In the genomic region with DNA sequence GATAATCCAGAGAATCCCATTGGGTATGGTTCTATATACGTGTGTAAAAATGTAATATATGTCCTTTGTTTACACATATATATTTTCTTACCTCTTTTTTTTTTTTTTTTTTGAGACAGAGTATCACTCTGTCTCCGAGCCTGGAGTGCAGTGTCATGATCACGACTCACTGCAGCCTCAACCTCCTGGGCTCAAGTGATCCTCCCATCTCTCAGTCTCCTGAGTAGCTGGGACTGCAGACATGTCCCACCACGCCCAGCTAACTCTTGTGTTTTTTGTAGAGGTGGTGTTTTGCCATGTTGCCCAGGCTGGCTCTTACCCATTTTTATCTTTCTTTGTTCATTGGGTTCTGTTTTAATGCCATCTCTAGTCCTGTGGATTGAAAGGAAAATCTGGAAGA, we compare ENCODE assay signal across 10 cellular contexts. TPM values are rescaled to one million over a fixed set of nuclear protein-coding genes. Genes with fewer than 3 reads are reported as not detected.
DNase-seq lines count a peak whose midpoint lies in the region; ATAC-seq lines count a peak whose summit lies in the region.
"Had no signal": no experiment of that assay in that cellular context is flagged by ENCODE, and none has a peak within 500 bp of the region (broad histone marks: within the 10 kb centered on the region; RNA-seq: fewer than 3 reads in every experiment).

No MANE protein-coding gene starts in this region.

- H3K9me3 Mint-ChIP-seq in CD4-positive, CD25-positive, alpha-beta regulatory T cell: no peaks in the 10 kb centered on the region
- no peaks in the 10 kb centered on the region for H3K9me3 Mint-ChIP-seq in activated naive CD8-positive, alpha-beta T cell treated with anti-CD3 and anti-CD28 coated beads, Interleukin-2, amount 50 U/mL, for 24 hours
- no peaks in the 10 kb centered on the region for H3K9me3 Mint-ChIP-seq in naive thymus-derived CD4-positive, alpha-beta T cell

- intact Hi-C loops in naive thymus-derived CD4-positive, alpha-beta T cell (cut with micrococcal nuclease): loop anchor here (5.0 kb wide), 3 partner anchors 69 to 99 kb away; partner anchors contain the start of gene SPEN (in 1 of the 2)

- H3K4me3 Mint-ChIP-seq in CD4-positive, CD25-positive, alpha-beta regulatory T cell: peak overlapping the region in 3 of 4 donors; percentile 52 to 76 (median 62)
- peak overlapping the region; percentile 43 for H3K4me3 Mint-ChIP-seq in activated naive CD8-positive, alpha-beta T cell treated with anti-CD3 and anti-CD28 coated beads, Interleukin-2, amount 50 U/mL, for 24 hours
- peak overlapping the region in 7 of 10 donors; percentile 25 to 80 (median 72) for H3K4me3 Mint-ChIP-seq in naive thymus-derived CD4-positive, alpha-beta T cell

- peaks cover 71% of the 10 kb centered on the region for H3K36me3 ChIP-seq in CD4-positive, CD25-positive, alpha-beta regulatory T cell (ENCODE audit: control insufficient read depth, insufficient read depth, low read length)
- H3K36me3 ChIP-seq in naive thymus-derived CD4-positive, alpha-beta T cell (ENCODE audit: control insufficient read depth in 2 of 3, insufficient read depth in 3 of 3, low read length in 3 of 3): peaks cover 7 to 50% (median 17%) of the 10 kb centered on the region in 3 experiments

- ATAC-seq in CD4-positive, CD25-positive, alpha-beta regulatory T cell (ENCODE audit: low read depth in 2 of 2): no peak
- ATAC-seq in activated naive CD8-positive, alpha-beta T cell treated with anti-CD3 and anti-CD28 coated beads, Interleukin-2, amount 50 U/mL, for 24 hours: no peak
- ATAC-seq in naive thymus-derived CD4-positive, alpha-beta T cell: no peak
- ATAC-seq in GM18498 (IDR thresholded peaks at IDR 0.05; ENCODE audit: unreplicated experiment): no peak

- no peaks in the 10 kb centered on the region for H3K27me3 Mint-ChIP-seq in CD4-positive, CD25-positive, alpha-beta regulatory T cell
- no peaks in the 10 kb centered on the region for H3K27me3 Mint-ChIP-seq in activated naive CD8-positive, alpha-beta T cell treated with anti-CD3 and anti-CD28 coated beads, Interleukin-2, amount 50 U/mL, for 24 hours
- H3K27me3 Mint-ChIP-seq in naive thymus-derived CD4-positive, alpha-beta T cell: no peaks in the 10 kb centered on the region

- no peaks in the 10 kb centered on the region for H3K27me3 ChIP-seq in CD4-positive, CD25-positive, alpha-beta regulatory T cell (ENCODE audit: control insufficient read depth, insufficient read depth, low read length)
- no peaks in the 10 kb centered on the region for H3K27me3 ChIP-seq in naive thymus-derived CD4-positive, alpha-beta T cell (ENCODE audit: control insufficient read depth in 2 of 2, insufficient read depth in 2 of 2, low read length in 2 of 2)

- POLR2A ChIA-PET in naive thymus-derived CD4-positive, alpha-beta T cell (lab: Charles Lee): interaction anchor here (1.2 kb wide), 2 partner anchors 10 to 81 kb away, joined by 4 read pairs; no protein-coding TSS in a partner anchor

- H3K36me3 Mint-ChIP-seq in CD4-positive, CD25-positive, alpha-beta regulatory T cell: peaks cover 39% of the 10 kb centered on the region
- H3K36me3 Mint-ChIP-seq in activated naive CD8-positive, alpha-beta T cell treated with anti-CD3 and anti-CD28 coated beads, Interleukin-2, amount 50 U/mL, for 24 hours (ENCODE audit: low read depth): peaks cover 71% of the 10 kb centered on the region
- H3K36me3 Mint-ChIP-seq in naive thymus-derived CD4-positive, alpha-beta T cell: peaks cover 0 to 53% (median 31%) of the 10 kb centered on the region in 5 donors

- CTCF ChIA-PET in naive thymus-derived CD4-positive, alpha-beta T cell (lab: Charles Lee): interaction anchor here (3.8 kb wide), 1 partner anchor 101 kb away, joined by 11 read pairs; no protein-coding TSS in a partner anchor

- DNase-seq in CD4-positive, CD25-positive, alpha-beta regulatory T cell: no peak
- DNase-seq in HS-5 (ENCODE audit: low read depth): peak; percentile 20
- no peak for DNase-seq in activated naive CD8-positive, alpha-beta T cell treated with anti-CD3 and anti-CD28 coated beads, Interleukin-2, amount 50 U/mL, for 24 hours
- no peak for DNase-seq in naive thymus-derived CD4-positive, alpha-beta T cell
- DNase-seq in SK-N-DZ (ENCODE audit: low spot score): no peak
- no peak for DNase-seq in germinal center (ENCODE audit: low spot score)
- no peak for DNase-seq in HPDE6-E6E7 (ENCODE audit: extremely low spot score)
- DNase-seq: activated effector memory CD4-positive, alpha-beta T cell treated with anti-CD3 and anti-CD28 coated beads, Interleukin-2, amount 50 U/mL, for 16 hours; GF-D8 had no signal

- H3K27ac Mint-ChIP-seq in CD4-positive, CD25-positive, alpha-beta regulatory T cell: peak overlapping the region; percentile 40 to 91 (median 82)
- H3K27ac Mint-ChIP-seq in activated naive CD8-positive, alpha-beta T cell treated with anti-CD3 and anti-CD28 coated beads, Interleukin-2, amount 50 U/mL, for 24 hours: peak overlapping the region; percentile 74
- H3K27ac Mint-ChIP-seq in naive thymus-derived CD4-positive, alpha-beta T cell: peak overlapping the region; percentile 38 to 89 (median 78)

- no peaks in the 10 kb centered on the region for H3K9me3 ChIP-seq in CD4-positive, CD25-positive, alpha-beta regulatory T cell (ENCODE audit: control insufficient read depth in 2 of 2, low read length in 2 of 2)
- H3K9me3 ChIP-seq in naive thymus-derived CD4-positive, alpha-beta T cell (ENCODE audit: control insufficient read depth in 2 of 3, low read length in 3 of 3): no peaks in the 10 kb centered on the region

- no peak overlapping the region for H3K27ac ChIP-seq in CD4-positive, CD25-positive, alpha-beta regulatory T cell (ENCODE audit: insufficient read depth, low read length, poor library complexity, severe bottlenecking)
- H3K27ac ChIP-seq in naive thymus-derived CD4-positive, alpha-beta T cell (ENCODE audit: low read depth, low read length): peak overlapping the region; percentile 43

- peak overlapping the region; percentile 55 for H3K4me3 ChIP-seq in CD4-positive, CD25-positive, alpha-beta regulatory T cell (ENCODE audit: low read depth, low read length)
- no peak overlapping the region for H3K4me3 ChIP-seq in naive thymus-derived CD4-positive, alpha-beta T cell (ENCODE audit: low read length)

- peaks cover 9% of the 10 kb centered on the region for H3K4me1 ChIP-seq in CD4-positive, CD25-positive, alpha-beta regulatory T cell (ENCODE audit: control insufficient read depth, insufficient read depth, low read length, poor library complexity, severe bottlenecking)
- peaks cover 10 to 22% of the 10 kb centered on the region in 2 donors for H3K4me1 ChIP-seq in naive thymus-derived CD4-positive, alpha-beta T cell (ENCODE audit: control insufficient read depth in 2 of 2, insufficient read depth in 2 of 2, low read length in 2 of 2)

- H3K4me1 Mint-ChIP-seq in CD4-positive, CD25-positive, alpha-beta regulatory T cell: peaks cover 19 to 47% (median 33%) of the 10 kb centered on the region in 4 donors
- H3K4me1 Mint-ChIP-seq in activated naive CD8-positive, alpha-beta T cell treated with anti-CD3 and anti-CD28 coated beads, Interleukin-2, amount 50 U/mL, for 24 hours: peaks cover 60% of the 10 kb centered on the region
- H3K4me1 Mint-ChIP-seq in naive thymus-derived CD4-positive, alpha-beta T cell: peaks cover 9 to 47% (median 31%) of the 10 kb centered on the region in 7 donors

RNA-seq across cellular contexts. Expression of gene ZBTB17, which starts 59.5 kb away (rescaled TPM):
- 93.0 TPM for total RNA-seq in CD4-positive, CD25-positive, alpha-beta regulatory T cell
- 10 to 100 TPM; 13.5 to 20.9 (median 16.3) TPM for polyA plus RNA-seq in CD4-positive, CD25-positive, alpha-beta regulatory T cell
- total RNA-seq in naive thymus-derived CD4-positive, alpha-beta T cell: 10 to 100 TPM; 47.3 to 85.1 (median 65.0) TPM
- 10 to 100 TPM; 11.2 to 33.7 TPM for polyA plus RNA-seq in naive thymus-derived CD4-positive, alpha-beta T cell
- 30.0 and 32.6 TPM in 2 replicates for polyA plus RNA-seq in SK-N-DZ (2014; cell fraction: cytosol; rRNA removed)
- polyA plus RNA-seq in SK-N-DZ (2014; cell fraction: nucleus; rRNA removed): 143 and 161 TPM in 2 replicates
